Comparison of ENCODE assay signal across 1 cellular context in the genomic region with DNA sequence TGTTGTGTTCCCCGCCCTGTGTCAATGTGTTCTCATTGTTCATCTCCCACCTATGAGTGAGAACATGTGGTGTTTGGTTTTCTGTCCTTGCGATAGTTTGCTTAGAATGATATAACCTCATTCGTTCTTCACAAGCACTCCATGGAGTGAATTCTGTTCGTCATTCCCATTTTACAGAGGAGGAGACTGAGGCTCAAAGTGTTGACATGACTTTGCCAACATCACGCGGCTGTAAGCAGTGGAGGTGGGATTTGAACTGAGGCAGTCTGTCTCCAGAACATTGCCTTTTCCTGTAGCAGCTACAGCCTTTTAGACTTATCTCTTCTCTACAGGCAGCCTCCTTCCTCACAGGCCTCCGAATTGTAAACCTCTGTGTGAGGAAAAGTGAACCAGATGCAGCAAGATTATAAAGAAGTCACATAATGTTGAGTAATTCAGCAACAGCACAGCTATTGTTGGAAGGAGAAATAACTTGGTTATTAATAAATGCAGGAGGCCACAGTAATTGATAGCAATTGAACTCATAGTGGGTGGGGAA.
TF ChIP-seq lines count a peak whose summit lies in the region.

No MANE protein-coding gene starts in this region.

TF ChIP-seq in K562, 482 proteins besides CTCF, POLR2A, EP300 and RAD21 (continued from another document):
- TF ChIP-seq, protein P1, sequence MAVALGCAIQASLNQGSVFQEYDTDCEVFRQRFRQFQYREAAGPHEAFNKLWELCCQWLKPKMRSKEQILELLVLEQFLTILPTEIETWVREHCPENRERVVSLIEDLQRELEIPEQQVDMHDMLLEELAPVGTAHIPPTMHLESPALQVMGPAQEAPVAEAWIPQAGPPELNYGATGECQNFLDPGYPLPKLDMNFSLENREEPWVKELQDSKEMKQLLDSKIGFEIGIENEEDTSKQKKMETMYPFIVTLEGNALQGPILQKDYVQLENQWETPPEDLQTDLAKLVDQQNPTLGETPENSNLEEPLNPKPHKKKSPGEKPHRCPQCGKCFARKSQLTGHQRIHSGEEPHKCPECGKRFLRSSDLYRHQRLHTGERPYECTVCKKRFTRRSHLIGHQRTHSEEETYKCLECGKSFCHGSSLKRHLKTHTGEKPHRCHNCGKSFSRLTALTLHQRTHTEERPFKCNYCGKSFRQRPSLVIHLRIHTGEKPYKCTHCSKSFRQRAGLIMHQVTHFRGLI (CRISPR knock-in tag; IDR thresholded peaks at IDR 0.05) = no peak
- TF ChIP-seq FOS (IDR thresholded peaks at IDR 0.05; ENCODE audit: extremely low read depth, insufficient read length) = no peak
- TF ChIP-seq NCOA2 (IDR thresholded peaks at IDR 0.05; ENCODE audit: partially characterized antibody in 2 of 2) = no peak
- no peak for TF ChIP-seq ZNF644 (tag; IDR thresholded peaks at IDR 0.05; ENCODE audit: low read depth)
- no peak for TF ChIP-seq SUPT5H (IDR thresholded peaks at IDR 0.05)
- no peak for TF ChIP-seq E4F1 (CRISPR knock-in tag; IDR thresholded peaks at IDR 0.05; ENCODE audit: borderline replicate concordance)
- no peak for TF ChIP-seq MAFG (tag; conservative IDR thresholded peaks at IDR 0.05)
- no peak for TF ChIP-seq ZNF764 (CRISPR knock-in tag; IDR thresholded peaks at IDR 0.05; ENCODE audit: low read depth)
- TF ChIP-seq, protein P2, sequence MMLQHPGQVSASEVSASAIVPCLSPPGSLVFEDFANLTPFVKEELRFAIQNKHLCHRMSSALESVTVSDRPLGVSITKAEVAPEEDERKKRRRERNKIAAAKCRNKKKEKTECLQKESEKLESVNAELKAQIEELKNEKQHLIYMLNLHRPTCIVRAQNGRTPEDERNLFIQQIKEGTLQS (IDR thresholded peaks at IDR 0.05) = no peak
- TF ChIP-seq, protein P2 (CRISPR knock-in tag; conservative IDR thresholded peaks at IDR 0.05) = no peak
- no peak for TF ChIP-seq CBX2 (IDR thresholded peaks at IDR 0.05; ENCODE audit: insufficient read depth, low read length, poor library complexity, severe bottlenecking)
- no peak for TF ChIP-seq CC2D1A (IDR thresholded peaks at IDR 0.05)
- TF ChIP-seq MEF2A (IDR thresholded peaks at IDR 0.05; ENCODE audit: control insufficient read depth, low read depth, low read length) = no peak
- TF ChIP-seq EP400 (IDR thresholded peaks at IDR 0.05) = no peak
- TF ChIP-seq TBP (optimal IDR thresholded peaks at IDR 0.05; ENCODE audit: low read depth, low read length) = peak; percentile 41
- no peak for TF ChIP-seq RNF2 (IDR thresholded peaks at IDR 0.05)
- peak; percentile 80 for TF ChIP-seq RBM25 (IDR thresholded peaks at IDR 0.05; ENCODE audit: low read depth, low read length, severe bottlenecking)
- no peak for TF ChIP-seq HDAC8 (tag; IDR thresholded peaks at IDR 0.05)
- TF ChIP-seq SRSF1 (IDR thresholded peaks at IDR 0.05; ENCODE audit: low read depth, low read length) = no peak
- no peak for TF ChIP-seq TCFL5 (CRISPR knock-in tag; conservative IDR thresholded peaks at IDR 0.05)
- no peak for TF ChIP-seq PCBP1 (IDR thresholded peaks at IDR 0.05; ENCODE audit: low read depth, low read length, poor library complexity, severe bottlenecking)
- TF ChIP-seq, protein P3, sequence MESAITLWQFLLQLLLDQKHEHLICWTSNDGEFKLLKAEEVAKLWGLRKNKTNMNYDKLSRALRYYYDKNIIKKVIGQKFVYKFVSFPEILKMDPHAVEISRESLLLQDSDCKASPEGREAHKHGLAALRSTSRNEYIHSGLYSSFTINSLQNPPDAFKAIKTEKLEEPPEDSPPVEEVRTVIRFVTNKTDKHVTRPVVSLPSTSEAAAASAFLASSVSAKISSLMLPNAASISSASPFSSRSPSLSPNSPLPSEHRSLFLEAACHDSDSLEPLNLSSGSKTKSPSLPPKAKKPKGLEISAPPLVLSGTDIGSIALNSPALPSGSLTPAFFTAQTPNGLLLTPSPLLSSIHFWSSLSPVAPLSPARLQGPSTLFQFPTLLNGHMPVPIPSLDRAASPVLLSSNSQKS (CRISPR knock-in tag; IDR thresholded peaks at IDR 0.05) = no peak
- no peak for TF ChIP-seq BACH1 (tag; IDR thresholded peaks at IDR 0.05)
- no peak for TF ChIP-seq ZNF347 (CRISPR knock-in tag; IDR thresholded peaks at IDR 0.05; ENCODE audit: low read depth)
- no peak for TF ChIP-seq MAFF (IDR thresholded peaks at IDR 0.05; ENCODE audit: low read length)
- no peak for TF ChIP-seq GTF2B (IDR thresholded peaks at IDR 0.05; ENCODE audit: extremely low read depth, insufficient read length)
- TF ChIP-seq XRCC3 (IDR thresholded peaks at IDR 0.05) = no peak
- no peak for TF ChIP-seq LEF1 (IDR thresholded peaks at IDR 0.05)
- TF ChIP-seq MYBL2 (IDR thresholded peaks at IDR 0.05; ENCODE audit: low read depth) = no peak
- TF ChIP-seq MYBL2 (CRISPR knock-in tag; IDR thresholded peaks at IDR 0.05; ENCODE audit: borderline replicate concordance) = no peak
- no peak for TF ChIP-seq EHMT2 (IDR thresholded peaks at IDR 0.05)
- no peak for TF ChIP-seq HNRNPLL (IDR thresholded peaks at IDR 0.05; ENCODE audit: low read depth, low read length, poor library complexity, severe bottlenecking)
- no peak for TF ChIP-seq E2F6 (IDR thresholded peaks at IDR 0.05; ENCODE audit: borderline replicate concordance in 1 of 2, extremely low read depth in 1 of 2, insufficient read depth in 1 of 2, insufficient read length in 1 of 2, low read depth in 1 of 2, low read length in 1 of 2, poor library complexity in 1 of 2, severe bottlenecking in 1 of 2)
- TF ChIP-seq SNIP1 (IDR thresholded peaks at IDR 0.05; ENCODE audit: low read depth) = no peak
- no peak for TF ChIP-seq TAF9B (IDR thresholded peaks at IDR 0.05; ENCODE audit: partially characterized antibody)
- TF ChIP-seq ZNF551 (CRISPR knock-in tag; IDR thresholded peaks at IDR 0.05) = no peak
- no peak for TF ChIP-seq HNRNPUL1 (IDR thresholded peaks at IDR 0.05; ENCODE audit: low read length)
- TF ChIP-seq, protein P4, sequence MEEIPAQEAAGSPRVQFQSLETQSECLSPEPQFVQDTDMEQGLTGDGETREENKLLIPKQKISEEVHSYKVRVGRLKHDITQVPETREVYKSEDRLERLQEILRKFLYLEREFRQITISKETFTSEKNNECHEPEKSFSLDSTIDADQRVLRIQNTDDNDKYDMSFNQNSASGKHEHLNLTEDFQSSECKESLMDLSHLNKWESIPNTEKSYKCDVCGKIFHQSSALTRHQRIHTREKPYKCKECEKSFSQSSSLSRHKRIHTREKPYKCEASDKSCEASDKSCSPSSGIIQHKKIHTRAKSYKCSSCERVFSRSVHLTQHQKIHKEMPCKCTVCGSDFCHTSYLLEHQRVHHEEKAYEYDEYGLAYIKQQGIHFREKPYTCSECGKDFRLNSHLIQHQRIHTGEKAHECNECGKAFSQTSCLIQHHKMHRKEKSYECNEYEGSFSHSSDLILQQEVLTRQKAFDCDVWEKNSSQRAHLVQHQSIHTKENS (CRISPR knock-in tag; IDR thresholded peaks at IDR 0.05) = no peak
- TF ChIP-seq ZNF830 (CRISPR knock-in tag; IDR thresholded peaks at IDR 0.05) = no peak
- TF ChIP-seq, protein P5, sequence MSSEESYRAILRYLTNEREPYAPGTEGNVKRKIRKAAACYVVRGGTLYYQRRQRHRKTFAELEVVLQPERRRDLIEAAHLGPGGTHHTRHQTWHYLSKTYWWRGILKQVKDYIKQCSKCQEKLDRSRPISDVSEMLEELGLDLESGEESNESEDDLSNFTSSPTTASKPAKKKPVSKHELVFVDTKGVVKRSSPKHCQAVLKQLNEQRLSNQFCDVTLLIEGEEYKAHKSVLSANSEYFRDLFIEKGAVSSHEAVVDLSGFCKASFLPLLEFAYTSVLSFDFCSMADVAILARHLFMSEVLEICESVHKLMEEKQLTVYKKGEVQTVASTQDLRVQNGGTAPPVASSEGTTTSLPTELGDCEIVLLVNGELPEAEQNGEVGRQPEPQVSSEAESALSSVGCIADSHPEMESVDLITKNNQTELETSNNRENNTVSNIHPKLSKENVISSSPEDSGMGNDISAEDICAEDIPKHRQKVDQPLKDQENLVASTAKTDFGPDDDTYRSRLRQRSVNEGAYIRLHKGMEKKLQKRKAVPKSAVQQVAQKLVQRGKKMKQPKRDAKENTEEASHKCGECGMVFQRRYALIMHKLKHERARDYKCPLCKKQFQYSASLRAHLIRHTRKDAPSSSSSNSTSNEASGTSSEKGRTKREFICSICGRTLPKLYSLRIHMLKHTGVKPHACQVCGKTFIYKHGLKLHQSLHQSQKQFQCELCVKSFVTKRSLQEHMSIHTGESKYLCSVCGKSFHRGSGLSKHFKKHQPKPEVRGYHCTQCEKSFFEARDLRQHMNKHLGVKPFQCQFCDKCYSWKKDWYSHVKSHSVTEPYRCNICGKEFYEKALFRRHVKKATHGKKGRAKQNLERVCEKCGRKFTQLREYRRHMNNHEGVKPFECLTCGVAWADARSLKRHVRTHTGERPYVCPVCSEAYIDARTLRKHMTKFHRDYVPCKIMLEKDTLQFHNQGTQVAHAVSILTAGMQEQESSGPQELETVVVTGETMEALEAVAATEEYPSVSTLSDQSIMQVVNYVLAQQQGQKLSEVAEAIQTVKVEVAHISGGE (CRISPR knock-in tag; IDR thresholded peaks at IDR 0.05) = no peak
- no peak for TF ChIP-seq ZNF518B (CRISPR knock-in tag; IDR thresholded peaks at IDR 0.05)
- no peak for TF ChIP-seq ZNF785 (CRISPR knock-in tag; IDR thresholded peaks at IDR 0.05)
